In genomic region chr5:148403344-148403743, GRCh38 we compare ENCODE assay signal across 12 cellular contexts. TPM values are rescaled to one million over a fixed set of nuclear protein-coding genes. Genes with fewer than 3 reads are reported as not detected.
DNase-seq lines count a peak whose midpoint lies in the region; ATAC-seq and TF ChIP-seq lines count a peak whose summit lies in the region.
"Had no signal": no experiment of that assay in that cellular context is flagged by ENCODE, and none has a peak within 500 bp of the region (broad histone marks: within the 10 kb centered on the region; RNA-seq: fewer than 3 reads in every experiment).

No MANE protein-coding gene starts in this region.

- H3K4me2 ChIP-seq in neural progenitor cell (no peak overlapping the region), H9 (ENCODE audit: insufficient read depth, insufficient read length, low read length) (no peak overlapping the region)

- H3K27me3 ChIP-seq in GM06990 (replicated peaks; ENCODE audit: control insufficient read depth, insufficient read depth, low read length) (no peaks in the 10 kb centered on the region), neural progenitor cell (no peaks in the 10 kb centered on the region), H9 (ENCODE audit: insufficient read depth, low read length) (no peaks in the 10 kb centered on the region)

- no peak overlapping the region for H2BK5ac ChIP-seq in H9 (ENCODE audit: insufficient read length, low read length)

- H2AFZ ChIP-seq in neural progenitor cell (replicated peaks) (no peak overlapping the region), H9 (ENCODE audit: low read length) (no peak overlapping the region)

- H2BK12ac ChIP-seq in H9 (ENCODE audit: insufficient read length, low read depth, low read length) = no peak overlapping the region

- H3K79me2 ChIP-seq in neural progenitor cell (ENCODE audit: low read depth) (peaks cover 6% of the 10 kb centered on the region), H9 (ENCODE audit: insufficient read depth, low read length) (no peaks in the 10 kb centered on the region)

- H3K27ac ChIP-seq in neural progenitor cell (no peak overlapping the region), H9 (ENCODE audit: insufficient read length, low read depth, low read length) (no peak overlapping the region)

- H3K23ac ChIP-seq in H9 (ENCODE audit: insufficient read length, low read depth, low read length) = no peak overlapping the region

- H3K36me3 ChIP-seq in GM06990 (ENCODE audit: control insufficient read depth, insufficient read depth, low read length) = peaks cover 5% of the 10 kb centered on the region
- H3K36me3 ChIP-seq in neural progenitor cell = peaks cover 26% of the 10 kb centered on the region

- H4K8ac ChIP-seq in H9 (replicated peaks; ENCODE audit: insufficient read length, low read depth, low read length) = no peak overlapping the region

- H3K4me3 Mint-ChIP-seq in activated T-helper 1 cell treated with anti-CD3 and anti-CD28 coated beads, Interleukin-12 subunit alpha, Interleukin-12 subunit beta, Interleukin-2, Interleukin-4 antibody, amounts not matched to agents 30 ng/mL and 10 ng/mL and 1 ng/mL, durations not matched to agents 14 hours and 24 hours and 36 hours = no peak overlapping the region
- H3K4me3 Mint-ChIP-seq in neural progenitor cell (no peak overlapping the region), H9 (no peak overlapping the region)

- peaks cover 34% of the 10 kb centered on the region for H3K4me1 Mint-ChIP-seq in activated T-helper 1 cell treated with anti-CD3 and anti-CD28 coated beads, Interleukin-12 subunit alpha, Interleukin-12 subunit beta, Interleukin-2, Interleukin-4 antibody, amounts not matched to agents 30 ng/mL and 10 ng/mL and 1 ng/mL, durations not matched to agents 14 hours and 24 hours and 36 hours (ENCODE audit: low read depth)
- no peaks in the 10 kb centered on the region for H3K4me1 Mint-ChIP-seq in neural progenitor cell
- H3K4me1 Mint-ChIP-seq in H9 = peaks cover 9 to 11% of the 10 kb centered on the region in 2 experiments

- TF ChIP-seq CTCF in GM06990 (IDR thresholded peaks at IDR 0.05; ENCODE audit: insufficient read depth, low read length, poor library complexity, severe bottlenecking) (no peak), neural progenitor cell (IDR thresholded peaks at IDR 0.05) (no peak), H9 (conservative IDR thresholded peaks at IDR 0.05) (no peak)

- no peak overlapping the region for H3K4me3 ChIP-seq in GM06990 (replicated peaks; ENCODE audit: low read depth, low read length)
- H3K4me3 ChIP-seq in neural progenitor cell = no peak overlapping the region

- no peaks in the 10 kb centered on the region for H3F3A ChIP-seq in neural progenitor cell (ENCODE audit: low read depth)

- H3K27ac Mint-ChIP-seq in activated T-helper 1 cell treated with anti-CD3 and anti-CD28 coated beads, Interleukin-12 subunit alpha, Interleukin-12 subunit beta, Interleukin-2, Interleukin-4 antibody, amounts not matched to agents 30 ng/mL and 10 ng/mL and 1 ng/mL, durations not matched to agents 14 hours and 24 hours and 36 hours = peak overlapping the region; percentile 23
- H3K27ac Mint-ChIP-seq in neural progenitor cell (no peak overlapping the region), H9 (no peak overlapping the region)

- no peak overlapping the region for H4K5ac ChIP-seq in H9 (ENCODE audit: insufficient read length, low read depth, low read length)

- H3K9ac ChIP-seq in neural progenitor cell = no peak overlapping the region
- H3K9ac ChIP-seq in H9 (ENCODE audit: extremely low read depth, insufficient read length, low read length) = no peak overlapping the region

- peak; percentile 61 for ATAC-seq in GM19468 (IDR thresholded peaks at IDR 0.05; ENCODE audit: extremely low read depth, unreplicated experiment)
- ATAC-seq in HG03342 (IDR thresholded peaks at IDR 0.05; ENCODE audit: unreplicated experiment) = peak; percentile 93
- ATAC-seq in HG03196 (IDR thresholded peaks at IDR 0.05; ENCODE audit: unreplicated experiment) = no peak

- H2BK120ac ChIP-seq in H9 (ENCODE audit: low read depth, low read length, poor library complexity, severe bottlenecking) = no peak overlapping the region

- H3K9me3 ChIP-seq in neural progenitor cell (ENCODE audit: low read depth) (no peaks in the 10 kb centered on the region), H9 (ENCODE audit: control insufficient read depth, low read depth, low read length) (no peaks in the 10 kb centered on the region)

- H3K36me3 Mint-ChIP-seq in activated T-helper 1 cell treated with anti-CD3 and anti-CD28 coated beads, Interleukin-12 subunit alpha, Interleukin-12 subunit beta, Interleukin-2, Interleukin-4 antibody, amounts not matched to agents 30 ng/mL and 10 ng/mL and 1 ng/mL, durations not matched to agents 14 hours and 24 hours and 36 hours (ENCODE audit: low read depth) = peaks cover 66% of the 10 kb centered on the region
- H3K36me3 Mint-ChIP-seq in neural progenitor cell (peaks cover 11% of the 10 kb centered on the region), H9 (ENCODE audit: insufficient read depth in 1 of 3, low read depth in 3 of 3) (peaks cover 11 to 76% (median 63%) of the 10 kb centered on the region in 3 experiments; a peak in 6 of 7 replicates)

- H2BK20ac ChIP-seq in H9 (ENCODE audit: low read depth, low read length, poor library complexity, severe bottlenecking) = no peak overlapping the region

- H3K4ac ChIP-seq in H9 (ENCODE audit: low read depth, low read length) = no peak overlapping the region

- no peak overlapping the region for H2AK5ac ChIP-seq in H9 (ENCODE audit: insufficient read length, low read length)

- no peak overlapping the region for H3K18ac ChIP-seq in H9 (ENCODE audit: insufficient read length, low read depth, low read length)

- H3K4me1 ChIP-seq in neural progenitor cell (peaks cover 14% of the 10 kb centered on the region), H9 (ENCODE audit: insufficient read depth, low read length) (no peaks in the 10 kb centered on the region; the same call in 1 of the 2 replicates)

- no peak overlapping the region for H3T11ph ChIP-seq in H9 (ENCODE audit: low read length)

- H3K23me2 ChIP-seq in H9 (ENCODE audit: insufficient read length, low read depth, low read length, poor library complexity, severe bottlenecking) = no peaks in the 10 kb centered on the region

- H4K20me1 ChIP-seq in neural progenitor cell (ENCODE audit: low read depth) = peaks cover 15% of the 10 kb centered on the region
- no peaks in the 10 kb centered on the region for H4K20me1 ChIP-seq in H9 (ENCODE audit: control insufficient read depth, insufficient read depth, insufficient read length)

- H3K56ac ChIP-seq in H9 (ENCODE audit: insufficient read length, low read depth, low read length) = no peak overlapping the region

- intact Hi-C loops in activated T-helper 1 cell treated with anti-CD3 and anti-CD28 coated beads, Interleukin-12 subunit alpha, Interleukin-12 subunit beta, Interleukin-2, Interleukin-4 antibody, amounts not matched to agents 30 ng/mL and 10 ng/mL and 1 ng/mL, durations not matched to agents 14 hours and 24 hours and 36 hours (cut with micrococcal nuclease) = loop anchor here (5.0 kb wide), 1 partner anchor 34 kb away; no protein-coding TSS in a partner anchor

- H3K79me1 ChIP-seq in H9 (ENCODE audit: insufficient read depth, low read depth, low read length, poor library complexity, severe bottlenecking) = no peaks in the 10 kb centered on the region

- H3K14ac ChIP-seq in H9 (ENCODE audit: insufficient read depth, low read length) = no peak overlapping the region

- no peaks in the 10 kb centered on the region for H3K9me3 Mint-ChIP-seq in activated T-helper 1 cell treated with anti-CD3 and anti-CD28 coated beads, Interleukin-12 subunit alpha, Interleukin-12 subunit beta, Interleukin-2, Interleukin-4 antibody, amounts not matched to agents 30 ng/mL and 10 ng/mL and 1 ng/mL, durations not matched to agents 14 hours and 24 hours and 36 hours
- H3K9me3 Mint-ChIP-seq in neural progenitor cell = no peaks in the 10 kb centered on the region
- no peaks in the 10 kb centered on the region for H3K9me3 Mint-ChIP-seq in H9

- no peak overlapping the region for H4K91ac ChIP-seq in H9 (ENCODE audit: insufficient read length, low read depth, low read length)

- DNase-seq in GM06990 (ENCODE audit: extremely low read depth, insufficient read length) (peak; percentile 17), neural progenitor cell (ENCODE audit: low spot score) (no peak), NCI-H1092 treated with DMSO at 0.1 percent for 48 hours (lab: John Stamatoyannopoulos, UW) (no peak), H9 (no peak)
- DNase-seq in activated T-helper 1 cell treated with anti-CD3 and anti-CD28 coated beads, Interleukin-12 subunit alpha, Interleukin-12 subunit beta, Interleukin-2, Interleukin-4 antibody, amounts not matched to agents 30 ng/mL and 10 ng/mL and 1 ng/mL, durations not matched to agents 14 hours and 24 hours and 36 hours (ENCODE audit: low spot score) = no peak
- DNase-seq: aorta; H7; NCI-H1417 treated with DMSO at 0.1 percent for 48 hours; stimulated activated CD4-positive, alpha-beta T cell treated with anti-CD3 and anti-CD28 coated beads, Interleukin-4, amount 100 ng/mL, for 1 hour had no signal

- no peaks in the 10 kb centered on the region for H3K27me3 Mint-ChIP-seq in activated T-helper 1 cell treated with anti-CD3 and anti-CD28 coated beads, Interleukin-12 subunit alpha, Interleukin-12 subunit beta, Interleukin-2, Interleukin-4 antibody, amounts not matched to agents 30 ng/mL and 10 ng/mL and 1 ng/mL, durations not matched to agents 14 hours and 24 hours and 36 hours (ENCODE audit: insufficient read depth)
- H3K27me3 Mint-ChIP-seq in neural progenitor cell (ENCODE audit: insufficient read depth, low read depth) (no peaks in the 10 kb centered on the region), H9 (ENCODE audit: low read depth) (peaks cover 1% of the 10 kb centered on the region; the same call in 1 of the 2 replicates)

- no peak overlapping the region for H2BK15ac ChIP-seq in H9 (ENCODE audit: low read depth, low read length)

RNA-seq across cellular contexts. Expression of gene FBXO38, which starts 19.6 kb away (rescaled TPM):
- 64.3 and 80.3 TPM in 2 replicates for total RNA-seq in activated T-helper 1 cell treated with anti-CD3 and anti-CD28 coated beads, Interleukin-12 subunit alpha, Interleukin-12 subunit beta, Interleukin-2, Interleukin-4 antibody, amounts not matched to agents 30 ng/mL and 10 ng/mL and 1 ng/mL, durations not matched to agents 14 hours and 24 hours and 36 hours
- total RNA-seq in neural progenitor cell (ENCODE audit: low replicate concordance) = 44.9 and 64.6 TPM in 2 replicates
- total RNA-seq in H9 (2021) = 34.6 and 39.5 TPM in 2 replicates
